1 cellular context compared by ENCODE assay signal in genomic region chr17:35046740-35047283, GRCh38.
TF ChIP-seq lines count a peak whose summit lies in the region.

No MANE protein-coding gene starts in this region.

TF ChIP-seq in HepG2, 621 proteins besides CTCF, POLR2A, EP300 and RAD21 (continued from another document and continues in another):
- TF ChIP-seq ZNF142 (CRISPR knock-in tag; IDR thresholded peaks at IDR 0.05) (no peak), ZNF724P (CRISPR knock-in tag; IDR thresholded peaks at IDR 0.05; ENCODE audit: borderline replicate concordance) (no peak), ZBTB3 (CRISPR knock-in tag; IDR thresholded peaks at IDR 0.05; ENCODE audit: borderline replicate concordance, low read depth) (no peak), ATF4 (CRISPR knock-in tag; IDR thresholded peaks at IDR 0.05) (no peak), HNRNPUL1 (IDR thresholded peaks at IDR 0.05; ENCODE audit: low read depth, low read length) (no peak), ZNF605 (CRISPR knock-in tag; IDR thresholded peaks at IDR 0.05) (no peak), ZNF362 (CRISPR knock-in tag; IDR thresholded peaks at IDR 0.05; ENCODE audit: borderline replicate concordance) (peak; percentile 73; the same call in 1 of the 2 replicates), ZFP90 (CRISPR knock-in tag; IDR thresholded peaks at IDR 0.05; ENCODE audit: borderline replicate concordance) (no peak), ZNF773 (CRISPR knock-in tag; IDR thresholded peaks at IDR 0.05; ENCODE audit: borderline replicate concordance) (no peak), KDM6A (CRISPR knock-in tag; IDR thresholded peaks at IDR 0.05; ENCODE audit: low read depth) (no peak), BCLAF1 (IDR thresholded peaks at IDR 0.05) (no peak), BCL6 (CRISPR knock-in tag; IDR thresholded peaks at IDR 0.05) (peak; percentile 31; the same call in 1 of the 2 replicates), SIN3B (IDR thresholded peaks at IDR 0.05; ENCODE audit: low read length) (no peak), ZC3H13 (CRISPR knock-in tag; IDR thresholded peaks at IDR 0.05) (no peak), ZBTB37 (CRISPR knock-in tag; IDR thresholded peaks at IDR 0.05) (peak; percentile 40; the same call in 1 of the 2 replicates), SATB2 (CRISPR knock-in tag; IDR thresholded peaks at IDR 0.05) (no peak), ISL2 (CRISPR knock-in tag; IDR thresholded peaks at IDR 0.05) (no peak), FIP1L1 (IDR thresholded peaks at IDR 0.05; ENCODE audit: borderline replicate concordance, insufficient read depth, low read depth, low read length) (no peak), PAXIP1 (CRISPR knock-in tag; conservative IDR thresholded peaks at IDR 0.05) (peak; percentile 49), ZFAT (CRISPR knock-in tag; conservative IDR thresholded peaks at IDR 0.05) (no peak), ARHGAP35 (CRISPR knock-in tag; IDR thresholded peaks at IDR 0.05; ENCODE audit: borderline replicate concordance) (no peak), ZNF672 (CRISPR knock-in tag; IDR thresholded peaks at IDR 0.05) (no peak), ARID3A (IDR thresholded peaks at IDR 0.05; ENCODE audit: low read depth, low read length) (peak; percentile 58), BORCS8-MEF2B (CRISPR knock-in tag; IDR thresholded peaks at IDR 0.05) (no peak), RXRB (CRISPR knock-in tag; IDR thresholded peaks at IDR 0.05; ENCODE audit: borderline replicate concordance) (peak; percentile 65; the same call in 1 of the 2 replicates), ZNF691 (CRISPR knock-in tag; IDR thresholded peaks at IDR 0.05; ENCODE audit: borderline replicate concordance, low read depth) (no peak), FOXM1 (CRISPR knock-in tag; IDR thresholded peaks at IDR 0.05) (no peak), GPN1 (CRISPR knock-in tag; IDR thresholded peaks at IDR 0.05; ENCODE audit: borderline replicate concordance) (no peak), PPARG (CRISPR knock-in tag; conservative IDR thresholded peaks at IDR 0.05) (peak; percentile 88), CCAR2 (optimal IDR thresholded peaks at IDR 0.05; ENCODE audit: low read depth, low read length) (no peak), ZBTB34 (CRISPR knock-in tag; IDR thresholded peaks at IDR 0.05) (no peak), HNF4A (CRISPR knock-in tag; IDR thresholded peaks at IDR 0.05) (peak; percentile 30; the same call in 1 of the 2 replicates), SAFB2 (CRISPR knock-in tag; IDR thresholded peaks at IDR 0.05; ENCODE audit: borderline replicate concordance, low read depth) (no peak), CHD2 (IDR thresholded peaks at IDR 0.05; ENCODE audit: low read depth, low read length) (no peak), RARA (CRISPR knock-in tag; IDR thresholded peaks at IDR 0.05) (peak; percentile 30; the same call in 1 of the 2 replicates), CEBPG (CRISPR knock-in tag; IDR thresholded peaks at IDR 0.05) (peak; percentile 29; the same call in 1 of the 2 replicates), MIER3 (CRISPR knock-in tag; IDR thresholded peaks at IDR 0.05; ENCODE audit: borderline replicate concordance) (no peak), GMEB1 (CRISPR knock-in tag; IDR thresholded peaks at IDR 0.05; ENCODE audit: borderline replicate concordance) (no peak), ZNF430 (CRISPR knock-in tag; IDR thresholded peaks at IDR 0.05) (no peak), ZFY (CRISPR knock-in tag; IDR thresholded peaks at IDR 0.05) (no peak)
